ENCODE assay signal across 15 cellular contexts in the genomic region with DNA sequence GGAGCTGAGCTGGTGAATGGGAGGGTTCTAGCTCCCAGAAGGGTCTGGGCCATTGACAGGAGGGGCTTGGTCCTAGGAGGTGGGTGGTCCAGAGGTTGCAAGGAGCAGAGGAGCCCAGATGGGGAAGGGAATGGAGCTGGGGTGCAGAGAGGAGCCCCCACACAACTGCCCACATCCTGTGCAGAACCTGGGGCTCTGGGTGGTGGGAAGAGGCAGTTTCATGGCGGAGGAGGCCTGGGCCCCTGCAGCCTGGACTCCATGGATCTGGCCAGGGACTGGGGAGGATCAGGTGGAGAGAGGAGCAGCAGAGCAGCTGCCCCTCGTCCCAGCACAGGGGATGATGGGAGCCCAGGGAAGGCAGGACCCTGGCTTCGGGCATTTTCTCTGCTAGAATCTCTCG. TPM values are rescaled to one million over a fixed set of nuclear protein-coding genes. Genes with fewer than 3 reads are reported as not detected.
A peak's percentile ranks its signal among the peaks of the same experiment; 100 is the strongest.
DNase-seq lines count a peak whose midpoint lies in the region; ATAC-seq and TF ChIP-seq lines count a peak whose summit lies in the region.
"Had no signal": no experiment of that assay in that cellular context is flagged by ENCODE, and none has a peak within 500 bp of the region (broad histone marks: within the 10 kb centered on the region; RNA-seq: fewer than 3 reads in every experiment).

No MANE protein-coding gene starts in this region.

- no peak overlapping the region for H2AFZ ChIP-seq in neural progenitor cell (replicated peaks)
- no peak overlapping the region for H2AFZ ChIP-seq in trophoblast cell (ENCODE audit: insufficient read depth, low read length, poor library complexity)

- peaks cover 69% of the 10 kb centered on the region for H3K4me1 Mint-ChIP-seq in CD4-positive, alpha-beta T cell (ENCODE audit: low read depth)
- peaks cover 34 to 48% (median 42%) of the 10 kb centered on the region in 3 donors for H3K4me1 Mint-ChIP-seq in IgD-negative memory B cell
- H3K4me1 Mint-ChIP-seq in activated naive CD8-positive, alpha-beta T cell (ENCODE audit: low read depth) = peaks cover 55% of the 10 kb centered on the region
- peaks cover 24% of the 10 kb centered on the region for H3K4me1 Mint-ChIP-seq in neural progenitor cell

- H3K18ac ChIP-seq in trophoblast cell (ENCODE audit: low read length) = no peak overlapping the region

- no peaks in the 10 kb centered on the region for H3K9me3 ChIP-seq in CD4-positive, alpha-beta T cell (ENCODE audit: control insufficient read depth, low read length)
- H3K9me3 ChIP-seq in neural progenitor cell (ENCODE audit: low read depth) = no peaks in the 10 kb centered on the region
- no peaks in the 10 kb centered on the region for H3K9me3 ChIP-seq in trophoblast cell (ENCODE audit: insufficient read depth, low read depth, low read length)
- H3K9me3 ChIP-seq: breast epithelium, mucosa of descending colon, tibial nerve had no signal

- no peak overlapping the region for H4K12ac ChIP-seq in trophoblast cell (ENCODE audit: low read depth, low read length)

- no peak overlapping the region for H3K14ac ChIP-seq in trophoblast cell (ENCODE audit: low read length)

- H3K36me3 ChIP-seq in neural progenitor cell (no peaks in the 10 kb centered on the region), trophoblast cell (ENCODE audit: control insufficient read depth in 1 of 2, insufficient read depth in 2 of 2, low read length in 2 of 2) (no peaks in the 10 kb centered on the region)
- H3K36me3 ChIP-seq: breast epithelium, SJSA1, tibial nerve had no signal

- no peak overlapping the region for H3K4ac ChIP-seq in trophoblast cell (ENCODE audit: low read depth, low read length)

- H3K9me3 Mint-ChIP-seq in CD4-positive, alpha-beta T cell = no peaks in the 10 kb centered on the region
- H3K9me3 Mint-ChIP-seq in IgD-negative memory B cell (no peaks in the 10 kb centered on the region), neural progenitor cell (no peaks in the 10 kb centered on the region)
- H3K9me3 Mint-ChIP-seq in activated naive CD8-positive, alpha-beta T cell (ENCODE audit: low read depth) = no peaks in the 10 kb centered on the region

- intact Hi-C loops in CD4-positive, alpha-beta T cell (cut with DNase I, micrococcal nuclease) = loop anchor here in 1 of 2 experiments (5.0 to 10.0 kb wide), 3 partner anchors 41 to 638 kb away; no protein-coding TSS in a partner anchor

- no peak overlapping the region for H3K9ac ChIP-seq in neural progenitor cell
- no peak overlapping the region for H3K9ac ChIP-seq in trophoblast cell (ENCODE audit: low read length)

- no peak overlapping the region for H4K91ac ChIP-seq in trophoblast cell (ENCODE audit: low read depth, low read length)

- peaks cover 8% of the 10 kb centered on the region for H3F3A ChIP-seq in neural progenitor cell (ENCODE audit: low read depth)

- H3K4me2 ChIP-seq in neural progenitor cell (no peak overlapping the region), trophoblast cell (ENCODE audit: low read length) (no peak overlapping the region)

- POLR2A ChIA-PET in CD4-positive, alpha-beta T cell (lab: Charles Lee) = interaction anchor here (1.2 to 2.8 kb wide), 3 partner anchors 8 to 532 kb away, joined by 3 to 17 read pairs (median 9); partner anchors contain the start of genes GUCD1 and MIF

- H3K79me2 ChIP-seq in neural progenitor cell (ENCODE audit: low read depth) (no peaks in the 10 kb centered on the region), trophoblast cell (ENCODE audit: control insufficient read depth, insufficient read depth, low read length, poor library complexity) (no peaks in the 10 kb centered on the region)

- peak overlapping the region; percentile 88 for H3K4me3 Mint-ChIP-seq in CD4-positive, alpha-beta T cell
- H3K4me3 Mint-ChIP-seq in IgD-negative memory B cell (peak overlapping the region; percentile 77 to 88 (median 80)), neural progenitor cell (peak overlapping the region; percentile 30)
- peak overlapping the region; percentile 95 for H3K4me3 Mint-ChIP-seq in activated naive CD8-positive, alpha-beta T cell

- no peaks in the 10 kb centered on the region for H3K27me3 ChIP-seq in CD4-positive, alpha-beta T cell (ENCODE audit: control insufficient read depth, insufficient read depth, low read length)
- H3K27me3 ChIP-seq in neural progenitor cell (peaks cover 53% of the 10 kb centered on the region), trophoblast cell (ENCODE audit: insufficient read depth, low read length) (peaks cover 16% of the 10 kb centered on the region)

- H2BK5ac ChIP-seq in trophoblast cell (ENCODE audit: low read depth, low read length, poor library complexity) = no peak overlapping the region

- H3K4me3 ChIP-seq in neural progenitor cell (no peak overlapping the region), trophoblast cell (ENCODE audit: low read depth, low read length) (no peak overlapping the region)
- H3K4me3 ChIP-seq: mucosa of descending colon, SJSA1 had no signal

- no peak for TF ChIP-seq CTCF in CD4-positive, alpha-beta T cell (IDR thresholded peaks at IDR 0.05)
- no peak for TF ChIP-seq CTCF in neural progenitor cell (IDR thresholded peaks at IDR 0.05)

- H3K23ac ChIP-seq in trophoblast cell (ENCODE audit: low read length) = no peak overlapping the region

- peaks cover 5% of the 10 kb centered on the region for H3K4me1 ChIP-seq in neural progenitor cell
- H3K4me1 ChIP-seq in trophoblast cell (ENCODE audit: control insufficient read depth in 1 of 2, insufficient read depth in 2 of 2, low read length in 2 of 2) = peaks cover 5 to 6% of the 10 kb centered on the region in 2 experiments
- H3K4me1 ChIP-seq: breast epithelium had no signal

- CTCF ChIA-PET in CD4-positive, alpha-beta T cell (lab: Charles Lee) = interaction anchor here (1.0 kb wide), 1 partner anchor 99 kb away, joined by 3 read pairs; no protein-coding TSS in a partner anchor

- H3K79me1 ChIP-seq in trophoblast cell (ENCODE audit: low read length) = no peaks in the 10 kb centered on the region

- H2AK5ac ChIP-seq in trophoblast cell (ENCODE audit: low read length) = no peak overlapping the region

- H3K27me3 Mint-ChIP-seq in CD4-positive, alpha-beta T cell = no peaks in the 10 kb centered on the region
- peaks cover 1% of the 10 kb centered on the region for H3K27me3 Mint-ChIP-seq in IgD-negative memory B cell
- no peaks in the 10 kb centered on the region for H3K27me3 Mint-ChIP-seq in activated naive CD8-positive, alpha-beta T cell
- peaks cover 31% of the 10 kb centered on the region for H3K27me3 Mint-ChIP-seq in neural progenitor cell (ENCODE audit: insufficient read depth, low read depth)

- no CpG with 5 or more reads among the region's 4 CpGs for WGBS in trophoblast cell (ENCODE audit: extremely low coverage, insufficient coverage, insufficient read length)

- no peaks in the 10 kb centered on the region for H4K20me1 ChIP-seq in neural progenitor cell (ENCODE audit: low read depth)

- H3K27ac ChIP-seq in CD4-positive, alpha-beta T cell (ENCODE audit: low read depth, low read length) = peak overlapping the region; percentile 98
- H3K27ac ChIP-seq in neural progenitor cell (no peak overlapping the region), trophoblast cell (ENCODE audit: low read depth, low read length) (no peak overlapping the region)
- H3K27ac ChIP-seq: SJSA1 had no signal

- no peak for DNase-seq in CD4-positive, alpha-beta T cell
- DNase-seq in neural progenitor cell (ENCODE audit: low spot score) = no peak
- DNase-seq in NCI-H2171 treated with DMSO at 0.1 percent for 48 hours (lab: John Stamatoyannopoulos, UW) = no peak
- no peak for DNase-seq in trophoblast cell
- no peak for DNase-seq in AG08395 (ENCODE audit: low spot score)
- DNase-seq: C1 segment of cervical spinal cord; mucosa of descending colon; MV-4-11; NCI-H2107; NK-92 treated with Interleukin-12 subunit alpha and Interleukin-12 subunit beta, amount 100 ng/mL, for 24 hours had no signal

- H3K27ac Mint-ChIP-seq in CD4-positive, alpha-beta T cell = peak overlapping the region; percentile 92
- H3K27ac Mint-ChIP-seq in IgD-negative memory B cell (peak overlapping the region; percentile 96 to 100 (median 99)), neural progenitor cell (no peak overlapping the region)
- peak overlapping the region; percentile 97 for H3K27ac Mint-ChIP-seq in activated naive CD8-positive, alpha-beta T cell

- H2BK120ac ChIP-seq in trophoblast cell (ENCODE audit: insufficient read depth, low read length, poor library complexity) = no peak overlapping the region

- H3K36me3 Mint-ChIP-seq in CD4-positive, alpha-beta T cell (ENCODE audit: low read depth) = peaks cover 17% of the 10 kb centered on the region
- H3K36me3 Mint-ChIP-seq in IgD-negative memory B cell (no peaks in the 10 kb centered on the region), neural progenitor cell (no peaks in the 10 kb centered on the region)
- H3K36me3 Mint-ChIP-seq in activated naive CD8-positive, alpha-beta T cell = peaks cover 4% of the 10 kb centered on the region

- ATAC-seq in CD4-positive, alpha-beta T cell (ENCODE audit: poor library complexity) = no peak

- H2BK12ac ChIP-seq in trophoblast cell (ENCODE audit: low read length) = no peak overlapping the region

- no peak overlapping the region for H4K8ac ChIP-seq in trophoblast cell (ENCODE audit: low read depth, low read length)

RNA-seq across cellular contexts. Expression of gene ADORA2A, which starts 1.0 kb away (rescaled TPM):
- total RNA-seq in CD4-positive, alpha-beta T cell = 10 to 100 TPM; 15.5 to 16.4 TPM
- polyA plus RNA-seq in IgD-negative memory B cell = 26.6 TPM
- total RNA-seq in neural progenitor cell (ENCODE audit: low replicate concordance) = 0.51 and 5.8 TPM in 2 replicates
- polyA plus RNA-seq in trophoblast cell (2013) = 2.0 and 2.6 TPM in 2 replicates

Comparison
In these comparisons a context has a peak if more than half of its experiments do, and no peak if none do; other contexts are left out.
1. H3K4me3 Mint-ChIP-seq: peak in every context shown above with its lines; median percentile 95 in activated naive CD8-positive, alpha-beta T cell; 88 in CD4-positive, alpha-beta T cell; 80 in IgD-negative memory B cell; 30 in neural progenitor cell.